In genomic region chrX:149510386-149510785, GRCh38 we compare ENCODE assay signal across 12 cellular contexts. TPM values are rescaled to one million over a fixed set of nuclear protein-coding genes. Genes with fewer than 3 reads are reported as not detected.
DNase-seq lines count a peak whose midpoint lies in the region; TF ChIP-seq lines count a peak whose summit lies in the region.
"Had no signal": no experiment of that assay in that cellular context is flagged by ENCODE, and none has a peak within 500 bp of the region (broad histone marks: within the 10 kb centered on the region; RNA-seq: fewer than 3 reads in every experiment).

No MANE protein-coding gene starts in this region.

- H3K4me3 ChIP-seq in KMS-11 (IDR thresholded peaks at IDR 0.05; ENCODE audit: insufficient read depth, low read depth, low read length) (no peak overlapping the region), cardiac fibroblast (replicated peaks in 1 of 2; ENCODE audit: low read depth in 2 of 2, low read length in 2 of 2) (no peak overlapping the region)

- H3K27ac Mint-ChIP-seq in progenitor cell of endocrine pancreas, result no peak overlapping the region
- H3K27ac Mint-ChIP-seq: activated naive CD4-positive, alpha-beta T cell treated with anti-CD3 and anti-CD28 coated beads, Interleukin-2, amount 50 U/mL, for 72 hours had no signal

- peaks cover 7% of the 10 kb centered on the region for H3K4me1 Mint-ChIP-seq in progenitor cell of endocrine pancreas (ENCODE audit: low read depth)

- TF ChIP-seq CTCF in KMS-11 (conservative IDR thresholded peaks at IDR 0.05; ENCODE audit: low read depth, low read length) (peak; percentile 27; the same call in 1 of the 2 replicates), cardiac fibroblast (IDR thresholded peaks at IDR 0.05; ENCODE audit: low read depth, low read length) (peak; percentile 28), progenitor cell of endocrine pancreas (IDR thresholded peaks at IDR 0.05; ENCODE audit: unreplicated experiment) (peak; percentile 38)

- peak; percentile 10 for DNase-seq in NCI-H82 (lab: John Stamatoyannopoulos, UW)
- no peak for DNase-seq in NCI-H82 treated with DMSO at 0.1 percent for 48 hours (lab: John Stamatoyannopoulos, UW; ENCODE audit: unreplicated experiment)
- peak; percentile 22 to 33 for DNase-seq in cardiac fibroblast (ENCODE audit: low read depth in 2 of 2)
- no peak for DNase-seq in progenitor cell of endocrine pancreas (ENCODE audit: low spot score, unreplicated experiment)
- no peak for DNase-seq in activated naive CD4-positive, alpha-beta T cell treated with Interleukin-2 at 50 U/mL for 16 hours
- DNase-seq in HK-2 (ENCODE audit: unreplicated experiment), result no peak
- DNase-seq in islet precursor cell, result no peak
- DNase-seq: NCI-H187 had no signal

- H4K20me1 ChIP-seq in KMS-11 (ENCODE audit: insufficient read depth), result no peaks in the 10 kb centered on the region

- H3K36me3 Mint-ChIP-seq in progenitor cell of endocrine pancreas (ENCODE audit: insufficient read depth), result no peaks in the 10 kb centered on the region
- H3K36me3 Mint-ChIP-seq: activated naive CD4-positive, alpha-beta T cell treated with anti-CD3 and anti-CD28 coated beads, Interleukin-2, amount 50 U/mL, for 72 hours had no signal

- no peak overlapping the region for H3K9ac ChIP-seq in KMS-11

- H2AFZ ChIP-seq in KMS-11 (ENCODE audit: low read depth), result no peak overlapping the region

- H3K27me3 ChIP-seq in KMS-11 (ENCODE audit: insufficient read depth, low read depth), result no peaks in the 10 kb centered on the region

- no peak overlapping the region for H3K27ac ChIP-seq in KMS-11

- no peaks in the 10 kb centered on the region for H3K36me3 ChIP-seq in KMS-11 (ENCODE audit: insufficient read depth)

- H3K4me3 Mint-ChIP-seq in progenitor cell of endocrine pancreas (ENCODE audit: low read depth), result no peak overlapping the region

- H3K79me2 ChIP-seq in KMS-11 (ENCODE audit: insufficient read depth, low read depth), result no peaks in the 10 kb centered on the region

- peaks cover 13% of the 10 kb centered on the region for H3K9me3 Mint-ChIP-seq in progenitor cell of endocrine pancreas (ENCODE audit: low read depth)
- H3K9me3 Mint-ChIP-seq: activated naive CD4-positive, alpha-beta T cell treated with anti-CD3 and anti-CD28 coated beads, Interleukin-2, amount 50 U/mL, for 72 hours had no signal

- peaks cover 22% of the 10 kb centered on the region for H3K4me1 ChIP-seq in KMS-11 (ENCODE audit: low read depth, poor library complexity, severe bottlenecking)

- no peak overlapping the region for H3K4me2 ChIP-seq in KMS-11

- peaks cover 7% of the 10 kb centered on the region for H3K27me3 Mint-ChIP-seq in progenitor cell of endocrine pancreas

RNA-seq across cellular contexts. Expression of gene IDS, which starts 5.3 kb away (rescaled TPM):
- total RNA-seq in progenitor cell of endocrine pancreas, result 33.9 and 38.0 TPM in 2 replicates

RNA-seq across cellular contexts. Expression of gene EOLA1, which starts 30.4 kb away (rescaled TPM):
- total RNA-seq in progenitor cell of endocrine pancreas, result 17.8 and 19.5 TPM in 2 replicates

RNA-seq across cellular contexts. Expression of gene HSFX3, which starts 39.3 kb away (rescaled TPM):
- total RNA-seq in progenitor cell of endocrine pancreas, result not detected in 2 replicates
- total RNA-seq: activated naive CD4-positive, alpha-beta T cell treated with anti-CD3 and anti-CD28 coated beads, Interleukin-2, amount 50 U/mL, for 72 hours; fibroblast of lung; mononuclear cell had no signal

Comparison
In these comparisons a context has a peak if more than half of its experiments do, and no peak if none do; other contexts are left out.
1. DNase-seq: peak in NCI-H82 (single experiment) and cardiac fibroblast (2 of 2); none in NCI-H82 treated with DMSO at 0.1 percent for 48 hours (single experiment), progenitor cell of endocrine pancreas (single experiment), activated naive CD4-positive, alpha-beta T cell treated with Interleukin-2 at 50 U/mL for 16 hours (single experiment), HK-2 (single experiment) and islet precursor cell (single experiment).
2. Peak in every context shown above with its lines, with median percentiles within 50 percentile points of each other: CTCF ChIP-seq.